8 cellular contexts compared by ENCODE assay signal in the genomic region with DNA sequence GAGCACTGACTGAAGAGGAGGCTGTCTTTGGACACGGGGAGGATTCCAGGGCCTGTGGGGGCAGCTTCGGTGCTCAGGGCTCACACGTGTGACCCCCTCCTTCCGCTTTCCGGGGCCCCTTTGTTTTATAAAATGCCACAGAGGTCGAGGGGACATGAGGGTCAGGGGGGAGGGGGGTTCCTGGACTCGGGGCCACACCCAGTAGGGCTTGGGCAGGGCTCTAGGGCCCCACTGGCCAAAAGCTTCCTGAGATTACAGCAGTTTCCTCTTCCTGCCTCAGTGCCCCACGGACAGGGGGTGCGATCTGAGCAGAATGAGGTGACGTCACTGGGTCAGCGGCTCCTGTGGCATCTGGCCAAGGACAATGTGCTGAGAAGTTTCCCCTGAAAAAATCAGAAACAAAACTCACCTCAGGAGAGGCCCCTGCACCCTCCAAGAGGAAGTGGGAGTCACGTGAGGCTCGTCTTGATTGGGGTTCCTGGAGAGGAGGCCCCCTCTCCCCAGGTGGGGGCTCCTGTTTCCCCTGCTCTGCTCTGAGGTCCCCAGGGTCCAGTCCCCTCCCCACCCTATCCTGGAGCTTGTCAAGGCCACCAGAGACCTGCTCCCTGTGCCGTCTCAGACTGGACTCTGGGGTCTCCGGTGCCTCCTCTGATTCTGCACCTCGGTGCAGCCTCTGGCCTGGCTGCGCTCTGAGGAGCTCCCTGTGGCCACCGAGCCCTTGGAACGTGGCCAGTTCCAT. TPM values are rescaled to one million over a fixed set of nuclear protein-coding genes. Genes with fewer than 3 reads are reported as not detected.
DNase-seq lines count a peak whose midpoint lies in the region; FAIRE-seq and TF ChIP-seq lines count a peak whose summit lies in the region.

No MANE protein-coding gene starts in this region.

- H3K4me2 ChIP-seq in GM23248 (ENCODE audit: unreplicated experiment) (no peak overlapping the region), OCI-LY7 (ENCODE audit: low read length) (peak overlapping the region; percentile 76), astrocyte (ENCODE audit: low read length) (peak overlapping the region; percentile 46)

- peaks cover 6% of the 10 kb centered on the region for H3K4me1 Mint-ChIP-seq in astrocyte (ENCODE audit: low read depth, unreplicated experiment)

- no peak overlapping the region for H3K9ac ChIP-seq in GM23248
- peak overlapping the region; percentile 30 for H3K9ac ChIP-seq in astrocyte (ENCODE audit: low read length)

- POLR2A ChIA-PET in OCI-LY7 (lab: Charles Lee): interaction anchor here (0.6 to 5.5 kb wide), 4 partner anchors 12 to 28 kb away, joined by 3 to 63 read pairs (median 12); no protein-coding TSS in a partner anchor

- no peak overlapping the region for H3K4me3 Mint-ChIP-seq in astrocyte (ENCODE audit: unreplicated experiment)

- H3K4me1 ChIP-seq in GM23248 (ENCODE audit: insufficient read depth) (peaks cover 9% of the 10 kb centered on the region; the same call in 1 of the 2 replicates), OCI-LY7 (ENCODE audit: insufficient read depth, low read length, poor library complexity, severe bottlenecking) (peaks cover 61% of the 10 kb centered on the region), astrocyte (ENCODE audit: insufficient read depth, low read length) (peaks cover 7% of the 10 kb centered on the region)

- no peak overlapping the region for H3K27ac Mint-ChIP-seq in astrocyte (ENCODE audit: unreplicated experiment)

- H3K27ac ChIP-seq in GM23248 (no peak overlapping the region), OCI-LY7 (ENCODE audit: low read depth, low read length, poor library complexity, severe bottlenecking) (peak overlapping the region; percentile 75), astrocyte (ENCODE audit: low read depth, low read length) (no peak overlapping the region), layer of hippocampus (ENCODE audit: low read depth, low read length) (peak overlapping the region; percentile 92)

- no peaks in the 10 kb centered on the region for H3K36me3 Mint-ChIP-seq in astrocyte (ENCODE audit: low read depth, unreplicated experiment)

- no TSS peak for BruUV-seq in OCI-LY7 (replicated peaks; lab: Mats Ljungman, UMichigan)

- H4K20me1 ChIP-seq in GM23248 (ENCODE audit: insufficient read depth) (no peaks in the 10 kb centered on the region), OCI-LY7 (ENCODE audit: insufficient read depth, low read length) (no peaks in the 10 kb centered on the region), astrocyte (ENCODE audit: insufficient read depth, low read length) (no peaks in the 10 kb centered on the region)

- WGBS in GM23248 (ENCODE audit: low coverage in 1 of 2, low lambda C conversion rate in 2 of 2, missing lambda C conversion rate in 2 of 2), 2 experiments: 55 to 62% methylated on average over 17 to 19 of the region's 19 CpGs

- peak overlapping the region; percentile 28; the same call in 1 of the 2 replicates for H2AFZ ChIP-seq in GM23248
- H2AFZ ChIP-seq in OCI-LY7 (ENCODE audit: low read length): peak overlapping the region; percentile 53; the same call in 1 of the 2 replicates
- H2AFZ ChIP-seq in astrocyte (ENCODE audit: low read depth, low read length): peak overlapping the region; percentile 64

- H3K36me3 ChIP-seq in GM06990 (ENCODE audit: control insufficient read depth, insufficient read depth, low read length) (no peaks in the 10 kb centered on the region), GM23248 (ENCODE audit: low read depth) (no peaks in the 10 kb centered on the region), OCI-LY7 (ENCODE audit: insufficient read depth, low read length) (no peaks in the 10 kb centered on the region), astrocyte (ENCODE audit: insufficient read depth, low read length) (no peaks in the 10 kb centered on the region)

- DNase-seq in GM06990 (ENCODE audit: extremely low read depth, insufficient read length) (peak; percentile 87), GM23248 (peak; percentile 40), OCI-LY7 (ENCODE audit: low spot score) (peak; percentile 81), astrocyte (ENCODE audit: low read depth) (no peak), NCI-H82 (lab: John Stamatoyannopoulos, UW) (no peak), NCI-H748 (lab: John Stamatoyannopoulos, UW; ENCODE audit: unreplicated experiment) (no peak)
- peak; percentile 46 to 50 for DNase-seq in stimulated activated CD4-positive, alpha-beta T cell treated with anti-CD3 and anti-CD28 coated beads, Interleukin-4, amount 100 ng/mL, for 4 hours

- H3K9me2 ChIP-seq in GM23248 (ENCODE audit: insufficient read depth) (no peaks in the 10 kb centered on the region), OCI-LY7 (ENCODE audit: insufficient read depth, low read length) (no peaks in the 10 kb centered on the region)

- CTCF ChIA-PET in OCI-LY7 (lab: Charles Lee; ENCODE audit: unreplicated experiment): interaction anchor here (1.4 kb wide), 1 partner anchor 28 kb away, joined by 4 read pairs; no protein-coding TSS in a partner anchor

- H3K27me3 ChIP-seq in GM06990 (replicated peaks; ENCODE audit: control insufficient read depth, insufficient read depth, low read length): no peaks in the 10 kb centered on the region
- H3K27me3 ChIP-seq in GM23248 (replicated peaks; ENCODE audit: insufficient read depth): no peaks in the 10 kb centered on the region
- no peaks in the 10 kb centered on the region for H3K27me3 ChIP-seq in astrocyte (ENCODE audit: insufficient read depth, low read length)
- no peaks in the 10 kb centered on the region for H3K27me3 ChIP-seq in layer of hippocampus (ENCODE audit: control insufficient read depth, insufficient read depth, low read length)

- no peaks in the 10 kb centered on the region for H3K9me3 Mint-ChIP-seq in astrocyte (ENCODE audit: unreplicated experiment)

- in situ Hi-C loops in GM23248 (cut with MboI): no loop called here

- intact Hi-C loops in OCI-LY7 (cut with micrococcal nuclease; ENCODE audit: unreplicated experiment): no loop called here

- H3K27me3 Mint-ChIP-seq in astrocyte (ENCODE audit: low read depth, unreplicated experiment): peaks cover 8% of the 10 kb centered on the region

- no peak for FAIRE-seq in astrocyte (lab: Jason Lieb, UNC)

- H3K9me3 ChIP-seq in GM23248 (ENCODE audit: low read depth) (no peaks in the 10 kb centered on the region), OCI-LY7 (ENCODE audit: low read length) (no peaks in the 10 kb centered on the region), astrocyte (ENCODE audit: insufficient read depth, low read depth, low read length) (no peaks in the 10 kb centered on the region)

- no peaks in the 10 kb centered on the region for H3K79me2 ChIP-seq in GM23248 (ENCODE audit: insufficient read depth)
- H3K79me2 ChIP-seq in OCI-LY7 (ENCODE audit: insufficient read depth, low read depth, low read length): no peaks in the 10 kb centered on the region
- H3K79me2 ChIP-seq in astrocyte (ENCODE audit: insufficient read depth, low read length): no peaks in the 10 kb centered on the region

- TF ChIP-seq CTCF in GM06990 (IDR thresholded peaks at IDR 0.05; ENCODE audit: insufficient read depth, low read length, poor library complexity, severe bottlenecking) (no peak), OCI-LY7 (conservative IDR thresholded peaks at IDR 0.05; ENCODE audit: low read length) (no peak; the same call in 1 of the 2 replicates), astrocyte (IDR thresholded peaks at IDR 0.05; ENCODE audit: insufficient read depth, low read depth, low read length) (no peak)

- H3K4me3 ChIP-seq in GM06990 (replicated peaks; ENCODE audit: low read depth, low read length): peak overlapping the region; percentile 10
- H3K4me3 ChIP-seq in GM23248: no peak overlapping the region
- H3K4me3 ChIP-seq in OCI-LY7 (ENCODE audit: low read depth, low read length, poor library complexity, severe bottlenecking): peak overlapping the region; percentile 44
- H3K4me3 ChIP-seq in astrocyte (ENCODE audit: insufficient read depth, low read depth, low read length): no peak overlapping the region

- no peaks in the 10 kb centered on the region for H3F3A ChIP-seq in GM23248 (ENCODE audit: insufficient read depth)

RNA-seq across cellular contexts. Expression of a gene that starts 6.4 kb away (rescaled TPM):
- 62.5 and 158 TPM in 2 replicates for total RNA-seq in GM23248 (2014; rRNA removed; shearing (Covaris generic))
- 1,892 and 1,917 TPM in 2 replicates for polyA plus RNA-seq in GM23248 (2016; fragmentation: Nextera tagmentation; extraction: Ambion mirVana)
- 0.95 and 1.5 TPM in 2 replicates for total RNA-seq in OCI-LY7 (2014; rRNA removed; shearing (Covaris generic))
- 1.5 and 2.2 TPM in 2 replicates for total RNA-seq in OCI-LY7 (2022)
- total RNA-seq in astrocyte: 642 and 757 TPM in 2 replicates

RNA-seq across cellular contexts. Expression of a gene that starts 13.2 kb away (rescaled TPM):
- total RNA-seq in GM23248 (2014; rRNA removed; shearing (Covaris generic)): 72.7 and 77.3 TPM in 2 replicates
- polyA plus RNA-seq in GM23248 (2016; fragmentation: Nextera tagmentation; extraction: Ambion mirVana): 180 and 187 TPM in 2 replicates
- 30.3 and 36.4 TPM in 2 replicates for total RNA-seq in OCI-LY7 (2014; rRNA removed; shearing (Covaris generic))
- total RNA-seq in OCI-LY7 (2022): 72.4 TPM in 2 replicates
- 526 and 631 TPM in 2 replicates for total RNA-seq in astrocyte

RNA-seq across cellular contexts. Expression of a gene that starts 19.4 kb away (rescaled TPM):
- total RNA-seq in GM23248 (2014; rRNA removed; shearing (Covaris generic)): 75.2 and 104 TPM in 2 replicates
- polyA plus RNA-seq in GM23248 (2016; fragmentation: Nextera tagmentation; extraction: Ambion mirVana): 1,025 and 1,029 TPM in 2 replicates
- 9.5 and 22.1 TPM in 2 replicates for total RNA-seq in OCI-LY7 (2014; rRNA removed; shearing (Covaris generic))
- total RNA-seq in OCI-LY7 (2022): 110 and 117 TPM in 2 replicates
- 474 and 575 TPM in 2 replicates for total RNA-seq in astrocyte

RNA-seq across cellular contexts. Expression of a gene that starts 27.7 kb away (rescaled TPM):
- not detected in 2 replicates for total RNA-seq in GM23248 (2014; rRNA removed; shearing (Covaris generic))
- polyA plus RNA-seq in GM23248 (2016; fragmentation: Nextera tagmentation; extraction: Ambion mirVana): not detected in 2 replicates
- not detected in 2 replicates for total RNA-seq in OCI-LY7 (2014; rRNA removed; shearing (Covaris generic))
- not detected in 2 replicates for total RNA-seq in OCI-LY7 (2022)
- total RNA-seq in astrocyte: not detected in 2 replicates

RNA-seq across cellular contexts. Expression of a gene that starts 38.1 kb away (rescaled TPM):
- 14.2 and 23.1 TPM in 2 replicates for total RNA-seq in GM23248 (2014; rRNA removed; shearing (Covaris generic))
- polyA plus RNA-seq in GM23248 (2016; fragmentation: Nextera tagmentation; extraction: Ambion mirVana): 4.4 and 4.6 TPM in 2 replicates
- 6.3 and 7.0 TPM in 2 replicates for total RNA-seq in OCI-LY7 (2014; rRNA removed; shearing (Covaris generic))
- total RNA-seq in OCI-LY7 (2022) (0.93 and 1.2 TPM in 2 replicates), astrocyte (22.9 and 25.1 TPM in 2 replicates)

Comparison
In these comparisons a context has a peak if more than half of its experiments do, and no peak if none do; other contexts are left out.
1. DNase-seq: peak in GM06990 (single experiment), GM23248 (single experiment), OCI-LY7 (single experiment) and stimulated activated CD4-positive, alpha-beta T cell treated with anti-CD3 and anti-CD28 coated beads, Interleukin-4, amount 100 ng/mL, for 4 hours (2 of 2); none in astrocyte (single experiment), NCI-H82 (single experiment) and NCI-H748 (single experiment).
2. H3K4me3 ChIP-seq: peak in GM06990 (single experiment) and OCI-LY7 (single experiment); none in GM23248 (single experiment) and astrocyte (single experiment).
3. H3K27ac ChIP-seq: peak in OCI-LY7 (single experiment) and layer of hippocampus (single experiment); none in GM23248 (single experiment) and astrocyte (single experiment).
4. RNA of a gene that starts 6.4 kb away (total RNA-seq): 642 to 757 TPM in astrocyte and 62.5 to 158 TPM in GM23248; 0.95 to 2.2 TPM in OCI-LY7; every median in the first group is over 10 times any median in the second.
5. Peak in every context shown above with its lines, with median percentiles within 50 percentile points of each other: H2AFZ ChIP-seq.